ENCODE assay signal across 8 cellular contexts in the genomic region with DNA sequence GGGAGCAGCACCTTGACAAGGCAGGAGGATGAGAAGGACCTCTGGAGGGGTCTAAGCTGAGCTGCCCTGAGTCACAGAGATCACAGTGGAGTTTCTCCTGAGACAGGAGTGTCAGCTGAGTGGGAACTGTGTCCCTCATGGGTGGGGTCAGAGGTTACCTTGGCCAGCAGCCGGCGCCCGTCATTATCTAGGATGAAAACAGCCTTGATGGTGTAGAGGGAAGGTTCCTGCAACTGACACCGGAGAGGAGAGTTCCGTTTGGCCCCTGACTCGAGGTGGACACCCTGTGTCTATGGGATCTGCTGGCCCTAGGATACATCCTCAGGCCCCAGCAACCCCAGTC. TPM values are rescaled to one million over a fixed set of nuclear protein-coding genes. Genes with fewer than 3 reads are reported as not detected.
DNase-seq lines count a peak whose midpoint lies in the region; ATAC-seq and TF ChIP-seq lines count a peak whose summit lies in the region.

No MANE protein-coding gene starts in this region.

- no peak for DNase-seq in activated naive CD4-positive, alpha-beta T cell treated with anti-CD3 and anti-CD28 coated beads for 36 hours
- no peak for DNase-seq in activated naive CD4-positive, alpha-beta T cell (lab: John Stamatoyannopoulos, UW)
- DNase-seq in brain microvascular endothelial cell (no peak), mesenchymal stem cell (no peak), transverse colon (no peak), mucosa of gallbladder (ENCODE audit: low spot score) (no peak), NCI-H82 (lab: John Stamatoyannopoulos, UW) (no peak)

- H3K36me3 ChIP-seq in brain microvascular endothelial cell (replicated peaks) (no peaks in the 10 kb centered on the region), mesenchymal stem cell (ENCODE audit: control insufficient read depth in 1 of 2, insufficient read depth in 2 of 2, low read depth in 1 of 2, low read length in 2 of 2) (peaks cover 14 to 29% of the 10 kb centered on the region in 2 experiments), transverse colon (no peaks in the 10 kb centered on the region)

- no peak overlapping the region for H2AFZ ChIP-seq in mesenchymal stem cell (ENCODE audit: low read depth, low read length)

- 54% methylated on average over 6 of the region's 6 CpGs for WGBS in mesenchymal stem cell
- 29% methylated on average over 6 of the region's 6 CpGs; no CpG with 5 or more reads in 1 of the 2 donors for WGBS in transverse colon (ENCODE audit: low coverage in 1 of 2), 2 donors

- H2BK15ac ChIP-seq in mesenchymal stem cell (ENCODE audit: low read depth, poor library complexity, severe bottlenecking) = peak overlapping the region; percentile 36

- H4K91ac ChIP-seq in mesenchymal stem cell (ENCODE audit: low read length) = peak overlapping the region; percentile 88

- peaks cover 32% of the 10 kb centered on the region for H3K27me3 Mint-ChIP-seq in activated naive CD4-positive, alpha-beta T cell treated with anti-CD3 and anti-CD28 coated beads for 36 hours (ENCODE audit: low read depth)

- H3K9me3 ChIP-seq in mesenchymal stem cell (ENCODE audit: control insufficient read depth, low read length) (no peaks in the 10 kb centered on the region), transverse colon (no peaks in the 10 kb centered on the region)

- intact Hi-C loops in activated naive CD4-positive, alpha-beta T cell treated with anti-CD3 and anti-CD28 coated beads for 36 hours (cut with micrococcal nuclease) = loop anchor here (1.0 kb wide), 2 partner anchors 12 to 38 kb away; a partner anchor contains a TSS
- intact Hi-C loops in transverse colon (cut with DNase I; ENCODE audit: low total_unique reads) = no loop called here

- H3K4me2 ChIP-seq in mesenchymal stem cell (ENCODE audit: low read length, poor library complexity, severe bottlenecking) = peak overlapping the region; percentile 83

- peak overlapping the region in 1 of 2 experiments; percentile 10 for H3K23ac ChIP-seq in mesenchymal stem cell (ENCODE audit: low read length in 2 of 2)

- no peak for TF ChIP-seq POLR2A in transverse colon (IDR thresholded peaks at IDR 0.05)

- H2BK120ac ChIP-seq in mesenchymal stem cell (ENCODE audit: low read depth, low read length) = no peak overlapping the region

- H3K18ac ChIP-seq in mesenchymal stem cell (ENCODE audit: low read depth in 1 of 2, low read length in 2 of 2) = peak overlapping the region; percentile 74 to 97

- peak overlapping the region in 1 of 2 experiments; percentile 64 for H3K14ac ChIP-seq in mesenchymal stem cell (ENCODE audit: low read length in 2 of 2)

- H3K9me3 Mint-ChIP-seq in activated naive CD4-positive, alpha-beta T cell treated with anti-CD3 and anti-CD28 coated beads for 36 hours = no peaks in the 10 kb centered on the region

- CTCF ChIA-PET in activated naive CD4-positive, alpha-beta T cell treated with anti-CD3 and anti-CD28 coated beads for 36 hours (lab: Charles Lee) = interaction anchor here (0.8 to 4.4 kb wide), 16 partner anchors 8 to 192 kb away, joined by 3 to 37 read pairs (median 3); a partner anchor contains a TSS

- no peak overlapping the region for H3K27ac ChIP-seq in brain microvascular endothelial cell
- H3K27ac ChIP-seq in mesenchymal stem cell (ENCODE audit: low read length, poor library complexity, severe bottlenecking) = no peak overlapping the region
- H3K27ac ChIP-seq in transverse colon = peak overlapping the region; percentile 65 to 77 (median 70)

- in situ Hi-C loops in brain microvascular endothelial cell (cut with HindIII; ENCODE audit: low pct_ligation_motif_present, low sequenced_read_pairs) = no loop called here
- in situ Hi-C loops in transverse colon (cut with MboI; ENCODE audit: low pct_ligation_motif_present in 1 of 4, low pct_unique_long_range_greater_than_20kb in 1 of 4, low sequenced_read_pairs in 3 of 4) = loop anchor here in 1 of 4 donors (10.0 kb wide), 2 partner anchors 58 to 98 kb away; no protein-coding TSS in a partner anchor

- peak overlapping the region; percentile 75 for H3K4me3 Mint-ChIP-seq in activated naive CD4-positive, alpha-beta T cell treated with anti-CD3 and anti-CD28 coated beads for 36 hours

- no peak for TF ChIP-seq EP300 in transverse colon (IDR thresholded peaks at IDR 0.05; ENCODE audit: low read depth)

- H2BK12ac ChIP-seq in mesenchymal stem cell (ENCODE audit: low read length in 2 of 2) = peak overlapping the region; percentile 49 to 55

- TF ChIP-seq CTCF in brain microvascular endothelial cell (IDR thresholded peaks at IDR 0.05; ENCODE audit: low read depth, low read length, missing control alignments) = no peak
- no peak for TF ChIP-seq CTCF in transverse colon (IDR thresholded peaks at IDR 0.05)

- H4K8ac ChIP-seq in mesenchymal stem cell (ENCODE audit: low read length) = peak overlapping the region; percentile 78

- H2BK5ac ChIP-seq in mesenchymal stem cell (ENCODE audit: low read depth, low read length, poor library complexity, severe bottlenecking) = peak overlapping the region; percentile 4

- ATAC-seq in GM21786 (IDR thresholded peaks at IDR 0.05; ENCODE audit: unreplicated experiment) = no peak

- H3K9ac ChIP-seq in mesenchymal stem cell (ENCODE audit: low read length) = peak overlapping the region; percentile 93

- H3K27ac Mint-ChIP-seq in activated naive CD4-positive, alpha-beta T cell treated with anti-CD3 and anti-CD28 coated beads for 36 hours = no peak overlapping the region

- H3K4me3 ChIP-seq in brain microvascular endothelial cell (ENCODE audit: low read depth, low read length) (peak overlapping the region; percentile 74), mesenchymal stem cell (ENCODE audit: insufficient read depth in 1 of 2, low read depth in 1 of 2, low read length in 2 of 2) (peak overlapping the region; percentile 64 to 86), transverse colon (peak overlapping the region in 2 of 4 donors; percentile 53 to 64)

- H3K36me3 Mint-ChIP-seq in activated naive CD4-positive, alpha-beta T cell treated with anti-CD3 and anti-CD28 coated beads for 36 hours (ENCODE audit: low read depth) = no peaks in the 10 kb centered on the region

- H2AK5ac ChIP-seq in mesenchymal stem cell (ENCODE audit: low read length, severe bottlenecking) = peak overlapping the region; percentile 79

- peak overlapping the region in 1 of 2 experiments; percentile 29 for H3K4ac ChIP-seq in mesenchymal stem cell (ENCODE audit: low read depth in 1 of 2, low read length in 2 of 2)

- H3K4me1 ChIP-seq in mesenchymal stem cell (ENCODE audit: control insufficient read depth, insufficient read depth, low read depth, low read length) (peaks cover 13% of the 10 kb centered on the region), transverse colon (peaks cover 0 to 16% (median 7%) of the 10 kb centered on the region in 4 donors)

- H3K4me1 Mint-ChIP-seq in activated naive CD4-positive, alpha-beta T cell treated with anti-CD3 and anti-CD28 coated beads for 36 hours (ENCODE audit: low read depth) = peaks cover 7% of the 10 kb centered on the region

- peaks cover 3% of the 10 kb centered on the region for H3K79me1 ChIP-seq in mesenchymal stem cell (replicated peaks; ENCODE audit: low read length, poor library complexity, severe bottlenecking)

- H3K27me3 ChIP-seq in brain microvascular endothelial cell (replicated peaks) (no peaks in the 10 kb centered on the region), mesenchymal stem cell (ENCODE audit: control insufficient read depth in 1 of 2, insufficient read depth in 1 of 2, low read length in 2 of 2) (no peaks in the 10 kb centered on the region), transverse colon (peaks cover 38% of the 10 kb centered on the region)

RNA-seq across cellular contexts. Expression of a gene that starts 0.9 kb away (rescaled TPM):
- total RNA-seq in activated naive CD4-positive, alpha-beta T cell treated with anti-CD3 and anti-CD28 coated beads for 36 hours = 1 to 10 TPM; 2.4 to 3.3 TPM
- 148 TPM for polyA plus RNA-seq in mesenchymal stem cell (2013, experiment 1 of 2)
- polyA plus RNA-seq in mesenchymal stem cell (2013, experiment 2 of 2) = 153 TPM
- total RNA-seq in transverse colon (10 to 100 TPM in 2 of 4 donors, 1 to 10 TPM in 2; 6.0 to 11.2 (median 8.3) TPM), mucosa of gallbladder (39.3 TPM)

RNA-seq across cellular contexts. Expression of a gene that starts 11.5 kb away (rescaled TPM):
- 100 to 1,000 TPM in 1 of 2 experiments, 10 to 100 TPM in 1; 95.2 to 102 TPM for total RNA-seq in activated naive CD4-positive, alpha-beta T cell treated with anti-CD3 and anti-CD28 coated beads for 36 hours
- 172 TPM for polyA plus RNA-seq in mesenchymal stem cell (2013, experiment 1 of 2)
- 169 TPM for polyA plus RNA-seq in mesenchymal stem cell (2013, experiment 2 of 2)
- total RNA-seq in transverse colon = 100 to 1,000 TPM; 173 to 242 (median 211) TPM
- 207 TPM for total RNA-seq in mucosa of gallbladder

Comparison
In these comparisons a context has a peak if more than half of its experiments do, and no peak if none do; other contexts are left out.
1. H3K27ac ChIP-seq: peak in transverse colon (4 of 4); none in brain microvascular endothelial cell (single experiment) and mesenchymal stem cell (single experiment).